12 cellular contexts compared by ENCODE assay signal in genomic region chr1:23451452-23451851, GRCh38. TPM values are rescaled to one million over a fixed set of nuclear protein-coding genes. Genes with fewer than 3 reads are reported as not detected.
DNase-seq lines count a peak whose midpoint lies in the region; ATAC-seq, FAIRE-seq and TF ChIP-seq lines count a peak whose summit lies in the region.
"Had no signal": no experiment of that assay in that cellular context is flagged by ENCODE, and none has a peak within 500 bp of the region (broad histone marks: within the 10 kb centered on the region; RNA-seq: fewer than 3 reads in every experiment).

No MANE protein-coding gene starts in this region.

- intact Hi-C loops in esophagus squamous epithelium (cut with DNase I) (no loop called here), posterior vena cava (cut with DNase I) (no loop called here)

- no peaks in the 10 kb centered on the region for H3K36me3 ChIP-seq in CD4-positive, CD25-positive, alpha-beta regulatory T cell (ENCODE audit: control insufficient read depth, insufficient read depth, low read length)
- H3K36me3 ChIP-seq in esophagus squamous epithelium: peaks cover 0 to 27% (median 0%) of the 10 kb centered on the region in 3 donors

- H3K4me1 Mint-ChIP-seq in CD4-positive, CD25-positive, alpha-beta regulatory T cell: peaks cover 0 to 14% (median 4%) of the 10 kb centered on the region in 4 donors
- H3K4me1 Mint-ChIP-seq in endothelial cell (ENCODE audit: unreplicated experiment): no peaks in the 10 kb centered on the region

- 11 to 50% methylated on average over 1 of the region's 1 CpG for whole genome bisulfite sequencing in esophagus squamous epithelium, 2 donors

- no peaks in the 10 kb centered on the region for H3K9me3 Mint-ChIP-seq in CD4-positive, CD25-positive, alpha-beta regulatory T cell
- no peaks in the 10 kb centered on the region for H3K9me3 Mint-ChIP-seq in endothelial cell (ENCODE audit: unreplicated experiment)

- no peak overlapping the region for H3K27ac ChIP-seq in CD4-positive, CD25-positive, alpha-beta regulatory T cell (ENCODE audit: insufficient read depth, low read length, poor library complexity, severe bottlenecking)
- H3K27ac ChIP-seq in esophagus squamous epithelium: peak overlapping the region; percentile 70 to 82 (median 76)
- H3K27ac ChIP-seq: epithelial cell of prostate had no signal

- H3K27me3 Mint-ChIP-seq in CD4-positive, CD25-positive, alpha-beta regulatory T cell: peaks cover 15% of the 10 kb centered on the region
- peaks cover 5% of the 10 kb centered on the region for H3K27me3 Mint-ChIP-seq in endothelial cell (ENCODE audit: unreplicated experiment)

- H3K9me3 ChIP-seq in CD4-positive, CD25-positive, alpha-beta regulatory T cell (ENCODE audit: control insufficient read depth in 2 of 2, low read length in 2 of 2): no peaks in the 10 kb centered on the region
- no peaks in the 10 kb centered on the region for H3K9me3 ChIP-seq in esophagus squamous epithelium

- no peak for DNase-seq in CD4-positive, CD25-positive, alpha-beta regulatory T cell
- peak; percentile 33 for DNase-seq in M059J (ENCODE audit: low read depth)
- no peak for DNase-seq in esophagus squamous epithelium (lab: John Stamatoyannopoulos, UW)
- peak; percentile 12 for DNase-seq in posterior vena cava (ENCODE audit: low spot score)
- DNase-seq in RCC 7860 (ENCODE audit: low spot score): no peak
- DNase-seq in stimulated activated CD4-positive, alpha-beta T cell treated with anti-CD3 and anti-CD28 coated beads, Interleukin-4, amount 100 ng/mL, for 24 hours: no peak
- DNase-seq in endothelial cell (ENCODE audit: low spot score): no peak
- DNase-seq: activated naive CD4-positive, alpha-beta T cell; SHP77 treated with DMSO at 0.1 percent for 48 hours had no signal

- peaks cover 7% of the 10 kb centered on the region for H3K27me3 ChIP-seq in CD4-positive, CD25-positive, alpha-beta regulatory T cell (ENCODE audit: control insufficient read depth, insufficient read depth, low read length)
- no peaks in the 10 kb centered on the region for H3K27me3 ChIP-seq in esophagus squamous epithelium

- H3K4me1 ChIP-seq in CD4-positive, CD25-positive, alpha-beta regulatory T cell (ENCODE audit: control insufficient read depth, insufficient read depth, low read length, poor library complexity, severe bottlenecking): no peaks in the 10 kb centered on the region
- H3K4me1 ChIP-seq in esophagus squamous epithelium: peaks cover 16 to 72% (median 18%) of the 10 kb centered on the region in 3 donors

- no peak for TF ChIP-seq POLR2A in esophagus squamous epithelium (IDR thresholded peaks at IDR 0.05)

- no peak overlapping the region for H3K4me3 ChIP-seq in CD4-positive, CD25-positive, alpha-beta regulatory T cell (ENCODE audit: low read depth, low read length)
- H3K4me3 ChIP-seq in esophagus squamous epithelium: no peak overlapping the region

- no peak for ATAC-seq in CD4-positive, CD25-positive, alpha-beta regulatory T cell (ENCODE audit: low read depth in 2 of 2)
- ATAC-seq in HG03108 (IDR thresholded peaks at IDR 0.05; ENCODE audit: unreplicated experiment): no peak

- no peak for FAIRE-seq in RCC 7860 (lab: Jason Lieb, UNC)
- FAIRE-seq: TTC549 had no signal

- H3K4me3 Mint-ChIP-seq in CD4-positive, CD25-positive, alpha-beta regulatory T cell: no peak overlapping the region
- H3K4me3 Mint-ChIP-seq in endothelial cell (ENCODE audit: unreplicated experiment): no peak overlapping the region

- TF ChIP-seq CTCF in esophagus squamous epithelium (IDR thresholded peaks at IDR 0.05): no peak
- no peak for TF ChIP-seq CTCF in endothelial cell (IDR thresholded peaks at IDR 0.05; ENCODE audit: unreplicated experiment)

- peak overlapping the region in 2 of 3 donors; percentile 52 to 81 for H3K27ac Mint-ChIP-seq in CD4-positive, CD25-positive, alpha-beta regulatory T cell
- no peak overlapping the region for H3K27ac Mint-ChIP-seq in endothelial cell (ENCODE audit: unreplicated experiment)

- H3K36me3 Mint-ChIP-seq in CD4-positive, CD25-positive, alpha-beta regulatory T cell: no peaks in the 10 kb centered on the region
- H3K36me3 Mint-ChIP-seq in endothelial cell (ENCODE audit: low read depth, unreplicated experiment): peaks cover 7% of the 10 kb centered on the region

RNA-seq across cellular contexts. Expression of gene TCEA3, which starts 26.9 kb away (rescaled TPM):
- 8.5 TPM for total RNA-seq in CD4-positive, CD25-positive, alpha-beta regulatory T cell
- polyA plus RNA-seq in CD4-positive, CD25-positive, alpha-beta regulatory T cell: 10 to 100 TPM in 2 of 4 donors, 1 to 10 TPM in 2; 7.7 to 23.2 (median 12.4) TPM
- total RNA-seq in M059J (2014; rRNA removed; shearing (Covaris generic)): 0.07 and 0.30 TPM in 2 replicates
- total RNA-seq in esophagus squamous epithelium (10 to 100 TPM in 3 of 4 donors, 1 to 10 TPM in 1; 9.1 to 30.7 (median 25.1) TPM), posterior vena cava (10 to 100 TPM; 20.4 to 23.0 TPM), endothelial cell (ENCODE audit: unreplicated experiment) (9.7 TPM)

RNA-seq across cellular contexts. Expression of gene ASAP3, which starts 32.5 kb away (rescaled TPM):
- total RNA-seq in CD4-positive, CD25-positive, alpha-beta regulatory T cell: 2.3 TPM
- under 1 TPM in 3 of 4 donors, not detected in 1; 0.23 to 0.57 (median 0.41) TPM for polyA plus RNA-seq in CD4-positive, CD25-positive, alpha-beta regulatory T cell
- total RNA-seq in M059J (2014; rRNA removed; shearing (Covaris generic)): 6.7 and 13.7 TPM in 2 replicates
- total RNA-seq in esophagus squamous epithelium: 10 to 100 TPM; 17.6 to 39.0 (median 30.5) TPM
- total RNA-seq in posterior vena cava: 10 to 100 TPM; 37.8 to 51.4 TPM
- 36.4 TPM for total RNA-seq in endothelial cell (ENCODE audit: unreplicated experiment)

Comparison
In these comparisons a context has a peak if more than half of its experiments do, and no peak if none do; other contexts are left out.
1. DNase-seq: peak in M059J (single experiment) and posterior vena cava (single experiment); none in CD4-positive, CD25-positive, alpha-beta regulatory T cell (0 of 3), esophagus squamous epithelium (single experiment), RCC 7860 (single experiment), stimulated activated CD4-positive, alpha-beta T cell treated with anti-CD3 and anti-CD28 coated beads, Interleukin-4, amount 100 ng/mL, for 24 hours (single experiment) and endothelial cell (single experiment).